1 cellular context compared by ENCODE assay signal in genomic region chr19:17840019-17840418, GRCh38.
TF ChIP-seq lines count a peak whose summit lies in the region.

No MANE protein-coding gene starts in this region.

TF ChIP-seq in WTC11, 78 proteins besides CTCF, POLR2A, EP300 and RAD21 (continued from another document):
- TF ChIP-seq ATF6 (CRISPR knock-in tag; IDR thresholded peaks at IDR 0.05) (no peak), CBFB (CRISPR knock-in tag; IDR thresholded peaks at IDR 0.05; ENCODE audit: low read depth) (no peak), EMX1 (CRISPR knock-in tag; IDR thresholded peaks at IDR 0.05) (no peak), HMGA2 (CRISPR knock-in tag; IDR thresholded peaks at IDR 0.05) (no peak), NR3C1 (CRISPR knock-in tag; conservative IDR thresholded peaks at IDR 0.05; ENCODE audit: low read depth) (no peak), NFYB (CRISPR knock-in tag; conservative IDR thresholded peaks at IDR 0.05; ENCODE audit: low read depth) (no peak), GRHL2 (CRISPR knock-in tag; IDR thresholded peaks at IDR 0.05; ENCODE audit: insufficient replicate concordance, severe bottlenecking) (no peak), ATF2 (CRISPR knock-in tag; IDR thresholded peaks at IDR 0.05; ENCODE audit: borderline replicate concordance, low read depth) (no peak), FOXK1 (CRISPR knock-in tag; IDR thresholded peaks at IDR 0.05) (no peak), TEAD1 (CRISPR knock-in tag; IDR thresholded peaks at IDR 0.05) (no peak), AR (CRISPR knock-in tag; IDR thresholded peaks at IDR 0.05) (no peak)
